In genomic region chr6:4012826-4013225, GRCh38 we compare ENCODE assay signal across 1 cellular context.
TF ChIP-seq lines count a peak whose summit lies in the region.

No MANE protein-coding gene starts in this region.

TF ChIP-seq in GM23338, 12 proteins besides CTCF, POLR2A, EP300 and RAD21 (continued from another document):
- TF ChIP-seq ZNF462 (CRISPR knock-in tag; IDR thresholded peaks at IDR 0.05) (no peak), STAT1 (IDR thresholded peaks at IDR 0.05; ENCODE audit: unreplicated experiment) (no peak), ZNF114 (CRISPR knock-in tag; IDR thresholded peaks at IDR 0.05) (no peak), NANOG (IDR thresholded peaks at IDR 0.05; ENCODE audit: borderline replicate concordance) (no peak), ETS1 (IDR thresholded peaks at IDR 0.05) (no peak), ZNF331 (CRISPR knock-in tag; IDR thresholded peaks at IDR 0.05; ENCODE audit: low read depth) (no peak), CREB1 (CRISPR knock-in tag; IDR thresholded peaks at IDR 0.05; ENCODE audit: low read depth) (no peak)
